ENCODE assay signal across 9 cellular contexts in the genomic region with DNA sequence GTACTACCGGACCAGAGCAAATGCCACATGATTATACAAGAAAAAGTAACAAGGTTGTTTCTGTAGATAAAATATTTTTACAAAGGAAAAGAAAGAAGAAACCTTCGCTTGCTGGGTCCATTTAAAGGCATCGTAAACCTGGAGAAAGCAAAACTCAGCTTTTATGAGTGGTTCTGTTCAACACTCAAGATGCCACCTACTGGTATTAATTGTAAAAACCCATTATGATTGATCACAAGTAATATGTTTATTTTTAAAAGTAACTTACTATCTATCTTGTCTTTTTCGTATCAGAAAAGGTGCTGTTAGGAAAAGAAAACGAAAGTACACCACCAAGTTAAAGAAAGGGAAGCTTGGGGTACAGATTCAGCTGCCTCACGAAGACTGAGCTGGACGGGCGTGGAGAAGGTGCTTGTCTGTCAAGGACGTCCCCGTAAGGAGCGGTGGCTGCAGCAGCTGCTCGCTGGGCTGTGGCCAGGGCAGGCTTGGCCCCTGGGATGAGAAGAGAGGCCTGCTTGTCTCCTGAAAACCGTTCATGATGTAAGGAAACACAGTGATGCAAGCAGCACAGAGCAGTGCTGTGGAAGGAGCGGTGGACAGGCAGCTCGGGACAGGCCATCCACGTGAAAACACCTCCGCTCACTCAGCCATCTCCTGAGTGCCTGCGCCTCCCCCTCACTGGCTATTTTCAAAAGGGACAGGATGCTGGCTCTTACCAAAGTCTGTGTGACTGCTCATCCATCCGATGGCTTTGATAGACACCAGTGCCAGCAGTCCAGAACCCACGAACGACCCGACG. TPM values are rescaled to one million over a fixed set of nuclear protein-coding genes. Genes with fewer than 3 reads are reported as not detected.
DNase-seq lines count a peak whose midpoint lies in the region; TF ChIP-seq lines count a peak whose summit lies in the region.
"Had no signal": no experiment of that assay in that cellular context is flagged by ENCODE, and none has a peak within 500 bp of the region (broad histone marks: within the 10 kb centered on the region; RNA-seq: fewer than 3 reads in every experiment).

No MANE protein-coding gene starts in this region.

- H3K9me3 ChIP-seq in HEK293 (ENCODE audit: control insufficient read depth, insufficient read depth, low read depth, low read length) (no peaks in the 10 kb centered on the region), WERI-Rb-1 (ENCODE audit: severe bottlenecking) (no peaks in the 10 kb centered on the region)

- no peak for DNase-seq in dorsolateral prefrontal cortex
- DNase-seq in renal cortical epithelial cell (ENCODE audit: low read depth) = peak; percentile 26
- DNase-seq in stimulated activated naive CD4-positive, alpha-beta T cell treated with Interleukin-2 at 50 U/mL for 16 hours (lab: John Stamatoyannopoulos, UW) = no peak
- DNase-seq in iPS-NIHi11 (ENCODE audit: low spot score) = no peak
- DNase-seq in hepatic stellate cell (ENCODE audit: low spot score) = no peak
- DNase-seq in WERI-Rb-1 = no peak
- DNase-seq: NCI-H510A had no signal

- TF ChIP-seq CTCF in GM12874 (IDR thresholded peaks at IDR 0.05; ENCODE audit: insufficient read depth, low read depth, low read length) (0 out of 2 replicates have a peak, but pooled peaks have one; percentile 1), HEK293 (tag by site-specific recombination; IDR thresholded peaks at IDR 0.05) (no peak), dorsolateral prefrontal cortex (IDR thresholded peaks at IDR 0.05 in 54 of 56, conservative IDR thresholded peaks at IDR 0.05 in 2 of 56; ENCODE audit: low read depth in 1 of 56, partially characterized antibody in 56 of 56) (peak in 51 of 56 donors; percentile 22 to 61 (median 38)), WERI-Rb-1 (IDR thresholded peaks at IDR 0.05; ENCODE audit: low read depth, low read length) (no peak)

- H3K4me1 ChIP-seq in HEK293 (ENCODE audit: control insufficient read depth, insufficient read depth, low read length) = no peaks in the 10 kb centered on the region

- CTCF ChIA-PET in HEK293 (lab: Yijun Ruan, JAX) = interaction anchor here (0.6 to 1.0 kb wide), 3 partner anchors 9 to 17 kb away, joined by 3 read pairs; no protein-coding TSS in a partner anchor

- no peak overlapping the region for H3K27ac ChIP-seq in HEK293 (ENCODE audit: extremely low read depth, low read depth, low read length)
- H3K27ac ChIP-seq in dorsolateral prefrontal cortex = peak overlapping the region in 49 of 59 donors; percentile 8 to 78 (median 49)
- H3K27ac ChIP-seq in WERI-Rb-1 = no peak overlapping the region

- H3K4me3 ChIP-seq in HEK293 (ENCODE audit: low read depth, low read length) (no peak overlapping the region), dorsolateral prefrontal cortex (peak overlapping the region in 1 of 59 donors; percentile 25), WERI-Rb-1 (ENCODE audit: low read depth, low read length) (no peak overlapping the region)

- intact Hi-C loops in dorsolateral prefrontal cortex (cut with DNase I) = loop anchor here in 1 of 2 donors (10.0 kb wide), 3 partner anchors 154 to 1116 kb away; no protein-coding TSS in a partner anchor

- H3K36me3 ChIP-seq in HEK293 (ENCODE audit: control insufficient read depth in 2 of 2, insufficient read depth in 1 of 2, low read length in 2 of 2) = peaks cover 27 to 92% of the 10 kb centered on the region in 2 experiments
- H3K36me3 ChIP-seq in WERI-Rb-1 = peaks cover 75% of the 10 kb centered on the region

- POLR2A ChIA-PET in HEK293 (lab: Yijun Ruan, JAX) = no interaction called here

- no peaks in the 10 kb centered on the region for H3K27me3 ChIP-seq in dorsolateral prefrontal cortex
- no peaks in the 10 kb centered on the region for H3K27me3 ChIP-seq in WERI-Rb-1 (ENCODE audit: insufficient read depth, low read depth, severe bottlenecking)

TF ChIP-seq in HEK293, 187 proteins besides CTCF, POLR2A, EP300 and RAD21:
- no peak for TF ChIP-seq ZNF19 (tag by site-specific recombination; IDR thresholded peaks at IDR 0.05; ENCODE audit: low read depth)
- TF ChIP-seq, protein P1, sequence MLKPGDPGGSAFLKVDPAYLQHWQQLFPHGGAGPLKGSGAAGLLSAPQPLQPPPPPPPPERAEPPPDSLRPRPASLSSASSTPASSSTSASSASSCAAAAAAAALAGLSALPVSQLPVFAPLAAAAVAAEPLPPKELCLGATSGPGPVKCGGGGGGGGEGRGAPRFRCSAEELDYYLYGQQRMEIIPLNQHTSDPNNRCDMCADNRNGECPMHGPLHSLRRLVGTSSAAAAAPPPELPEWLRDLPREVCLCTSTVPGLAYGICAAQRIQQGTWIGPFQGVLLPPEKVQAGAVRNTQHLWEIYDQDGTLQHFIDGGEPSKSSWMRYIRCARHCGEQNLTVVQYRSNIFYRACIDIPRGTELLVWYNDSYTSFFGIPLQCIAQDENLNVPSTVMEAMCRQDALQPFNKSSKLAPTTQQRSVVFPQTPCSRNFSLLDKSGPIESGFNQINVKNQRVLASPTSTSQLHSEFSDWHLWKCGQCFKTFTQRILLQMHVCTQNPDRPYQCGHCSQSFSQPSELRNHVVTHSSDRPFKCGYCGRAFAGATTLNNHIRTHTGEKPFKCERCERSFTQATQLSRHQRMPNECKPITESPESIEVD (tag by site-specific recombination; IDR thresholded peaks at IDR 0.05) = 0 out of 2 replicates have a peak, but pooled peaks have one; percentile 11

RNA-seq across cellular contexts. Expression of a gene that starts 25.0 kb away (rescaled TPM):
- total RNA-seq in dorsolateral prefrontal cortex = 10 to 100 TPM; 19.4 to 39.0 (median 27.8) TPM
- 65.9 and 113 TPM in 2 replicates for total RNA-seq in renal cortical epithelial cell

RNA-seq across cellular contexts. Expression of a gene that starts 54.5 kb away (rescaled TPM):
- total RNA-seq in dorsolateral prefrontal cortex (10 to 100 TPM in 119 of 120 experiments, 1 to 10 TPM in 1; 10.0 to 50.2 (median 31.8) TPM), renal cortical epithelial cell (not detected in 2 replicates)

Comparison
In these comparisons a context has a peak if more than half of its experiments do, and no peak if none do; other contexts are left out.
1. CTCF ChIP-seq: peak in GM12874 (single experiment) and dorsolateral prefrontal cortex (51 of 56); none in HEK293 (single experiment) and WERI-Rb-1 (single experiment).
2. H3K27ac ChIP-seq: peak in dorsolateral prefrontal cortex (49 of 59); none in HEK293 (single experiment) and WERI-Rb-1 (single experiment).
3. RNA of a gene that starts 54.5 kb away (total RNA-seq): 10.0 to 50.2 TPM in dorsolateral prefrontal cortex; not detected in renal cortical epithelial cell; every median in the first group is over 10 times any median in the second.